ENCODE assay signal across 8 cellular contexts in the genomic region with DNA sequence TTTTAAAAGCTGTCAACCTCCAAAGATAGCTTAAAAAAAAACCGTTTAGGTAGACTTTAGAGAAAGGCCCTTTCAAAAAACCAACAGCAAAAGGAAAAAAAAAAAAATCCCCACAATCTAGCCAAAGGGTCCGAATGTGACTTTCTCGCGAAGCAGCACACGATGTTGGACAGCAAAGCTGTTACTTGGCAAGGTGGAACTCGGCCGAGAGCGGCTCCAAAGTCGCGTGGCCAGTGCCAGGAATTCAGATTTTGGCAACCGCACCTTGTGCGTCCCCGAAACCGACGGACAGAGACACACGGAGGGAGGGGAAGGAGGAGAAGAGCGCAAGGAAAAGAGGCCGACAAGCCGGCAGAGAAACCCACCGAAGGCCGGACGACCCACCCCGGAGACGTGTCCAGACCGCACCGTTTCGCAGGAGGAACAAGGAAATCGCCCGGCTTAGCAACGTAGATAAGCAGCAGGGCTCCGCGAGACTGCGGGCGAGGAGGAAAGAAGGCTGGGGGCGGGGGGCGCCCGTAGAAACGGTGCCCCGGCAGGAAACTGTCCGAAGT.
A peak's percentile ranks its signal among the peaks of the same experiment; 100 is the strongest.
DNase-seq lines count a peak whose midpoint lies in the region; ATAC-seq and TF ChIP-seq lines count a peak whose summit lies in the region.

No MANE protein-coding gene starts in this region.

- H3K4me3 Mint-ChIP-seq in activated T-helper 2 cell treated with anti-CD3 and anti-CD28 coated beads, Interferon-gamma antibody, Interleukin-2, Interleukin-4, amounts not matched to agents 10 μg/mL and 5 μg/mL and 100 μg/mL, durations not matched to agents 14 hours and 24 hours and 36 hours (ENCODE audit: low read depth): peak overlapping the region; percentile 21

- peak; percentile 15 for TF ChIP-seq POLR2A in prostate gland (IDR thresholded peaks at IDR 0.05)

- no peak for TF ChIP-seq CTCF in LNCaP clone FGC (IDR thresholded peaks at IDR 0.05; ENCODE audit: control insufficient read depth, extremely low read depth, insufficient read depth)
- no peak for TF ChIP-seq CTCF in prostate gland (IDR thresholded peaks at IDR 0.05)
- no peak for TF ChIP-seq CTCF in omental fat pad (IDR thresholded peaks at IDR 0.05)

- peak overlapping the region; percentile 38 for H3K27ac Mint-ChIP-seq in activated T-helper 2 cell treated with anti-CD3 and anti-CD28 coated beads, Interferon-gamma antibody, Interleukin-2, Interleukin-4, amounts not matched to agents 10 μg/mL and 5 μg/mL and 100 μg/mL, durations not matched to agents 14 hours and 24 hours and 36 hours

- H3K4me1 ChIP-seq in prostate gland (replicated peaks): no peaks in the 10 kb centered on the region

- H3K9me3 ChIP-seq in prostate gland: no peaks in the 10 kb centered on the region

- intact Hi-C loops in activated T-helper 2 cell treated with anti-CD3 and anti-CD28 coated beads, Interferon-gamma antibody, Interleukin-2, Interleukin-4, amounts not matched to agents 10 μg/mL and 5 μg/mL and 100 μg/mL, durations not matched to agents 14 hours and 24 hours and 36 hours (cut with micrococcal nuclease): loop anchor here (10.0 kb wide), 2 partner anchors 209 to 609 kb away; no protein-coding TSS in a partner anchor
- intact Hi-C loops in left cardiac atrium (cut with DNase I) (loop anchor here (5.0 kb wide), 2 partner anchors 516 to 596 kb away; a partner anchor contains a TSS), prostate gland (cut with DNase I) (loop anchor here (5.0 to 10.0 kb wide), 3 partner anchors 69 to 596 kb away; no protein-coding TSS in a partner anchor)

- H3K27ac ChIP-seq in prostate gland: peak overlapping the region; percentile 70 to 72

- DNase-seq in Caki2 (ENCODE audit: low read depth) (peak; percentile 62), LNCaP clone FGC (ENCODE audit: low read depth) (no peak), left cardiac atrium (peak; percentile 75), prostate gland (ENCODE audit: low spot score) (peak; percentile 68), COLO829 (ENCODE audit: low spot score) (no peak), T1000 (lab: John Stamatoyannopoulos, UW) (no peak), omental fat pad (ENCODE audit: low spot score) (no peak)
- no peak for DNase-seq in activated T-helper 2 cell treated with anti-CD3 and anti-CD28 coated beads, Interferon-gamma antibody, Interleukin-2, Interleukin-4, amounts not matched to agents 10 μg/mL and 5 μg/mL and 100 μg/mL, durations not matched to agents 14 hours and 24 hours and 36 hours (ENCODE audit: low spot score)

- H3K9me3 Mint-ChIP-seq in activated T-helper 2 cell treated with anti-CD3 and anti-CD28 coated beads, Interferon-gamma antibody, Interleukin-2, Interleukin-4, amounts not matched to agents 10 μg/mL and 5 μg/mL and 100 μg/mL, durations not matched to agents 14 hours and 24 hours and 36 hours: no peaks in the 10 kb centered on the region

- H3K36me3 ChIP-seq in prostate gland: no peaks in the 10 kb centered on the region

- H3K27me3 Mint-ChIP-seq in activated T-helper 2 cell treated with anti-CD3 and anti-CD28 coated beads, Interferon-gamma antibody, Interleukin-2, Interleukin-4, amounts not matched to agents 10 μg/mL and 5 μg/mL and 100 μg/mL, durations not matched to agents 14 hours and 24 hours and 36 hours (ENCODE audit: low read depth): peaks cover 68% of the 10 kb centered on the region

- H3K36me3 Mint-ChIP-seq in activated T-helper 2 cell treated with anti-CD3 and anti-CD28 coated beads, Interferon-gamma antibody, Interleukin-2, Interleukin-4, amounts not matched to agents 10 μg/mL and 5 μg/mL and 100 μg/mL, durations not matched to agents 14 hours and 24 hours and 36 hours (ENCODE audit: low read depth): no peaks in the 10 kb centered on the region

- in situ Hi-C loops in Caki2 (cut with HindIII; ENCODE audit: low pct_unique_long_range_greater_than_20kb, low sequenced_read_pairs): no loop called here

- ATAC-seq in left cardiac atrium: peak; percentile 57 to 60
- ATAC-seq in omental fat pad (ENCODE audit: low FRiP score): no peak

- H3K4me3 ChIP-seq in LNCaP clone FGC (ENCODE audit: low read depth, low read length) (peak overlapping the region; percentile 40), prostate gland (peak overlapping the region; percentile 27 to 40)

- 2% methylated on average over 40 of the region's 40 CpGs for WGBS in prostate gland

- H3K4me1 Mint-ChIP-seq in activated T-helper 2 cell treated with anti-CD3 and anti-CD28 coated beads, Interferon-gamma antibody, Interleukin-2, Interleukin-4, amounts not matched to agents 10 μg/mL and 5 μg/mL and 100 μg/mL, durations not matched to agents 14 hours and 24 hours and 36 hours (ENCODE audit: low read depth): peaks cover 16% of the 10 kb centered on the region

- no peaks in the 10 kb centered on the region for H3K27me3 ChIP-seq in prostate gland (replicated peaks; ENCODE audit: insufficient read depth)

Comparison
In these comparisons a context has a peak if more than half of its experiments do, and no peak if none do; other contexts are left out.
1. DNase-seq: peak in Caki2 (single experiment), left cardiac atrium (single experiment) and prostate gland (single experiment); none in LNCaP clone FGC (single experiment), activated T-helper 2 cell treated with anti-CD3 and anti-CD28 coated beads, Interferon-gamma antibody, Interleukin-2, Interleukin-4, amounts not matched to agents 10 μg/mL and 5 μg/mL and 100 μg/mL, durations not matched to agents 14 hours and 24 hours and 36 hours (single experiment), COLO829 (single experiment), T1000 (single experiment) and omental fat pad (single experiment).